In the genomic region with DNA sequence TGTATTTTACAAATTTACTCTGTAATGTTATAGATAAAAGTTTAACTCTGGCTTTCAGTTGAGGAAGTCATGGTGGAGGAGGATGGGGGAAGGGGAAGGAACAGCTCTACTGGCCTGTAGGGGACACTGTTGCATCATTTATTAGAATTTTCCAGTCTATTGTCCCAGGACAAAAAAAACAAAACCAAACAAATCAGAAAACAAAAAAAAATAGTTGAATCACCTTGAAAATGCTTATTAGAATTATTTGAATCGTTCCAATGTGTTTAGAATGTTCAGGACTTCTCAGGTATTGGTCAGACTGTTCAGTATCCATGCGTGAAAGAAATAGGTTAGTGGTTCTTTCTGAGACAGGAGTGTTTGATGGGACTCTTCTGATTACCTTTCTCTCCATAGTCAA, we compare ENCODE assay signal across 9 cellular contexts.
DNase-seq lines count a peak whose midpoint lies in the region; ATAC-seq, FAIRE-seq and TF ChIP-seq lines count a peak whose summit lies in the region.
"Had no signal": no experiment of that assay in that cellular context is flagged by ENCODE, and none has a peak within 500 bp of the region (broad histone marks: within the 10 kb centered on the region; RNA-seq: fewer than 3 reads in every experiment).

No MANE protein-coding gene starts in this region.

- no peak overlapping the region for H2AFZ ChIP-seq in GM12878 (ENCODE audit: control insufficient read depth, low read depth, low read length)

- H4K20me1 ChIP-seq in GM12878 (ENCODE audit: control insufficient read depth, insufficient read depth): no peaks in the 10 kb centered on the region

- in situ Hi-C loops in GM12878 (cut with MboI): no loop called here

- DNase-seq in GM03348 (ENCODE audit: low spot score) (peak; percentile 58), GM12878 (ENCODE audit: low read depth, low spot score) (no peak), kidney glomerular epithelial cell (lab: John Stamatoyannopoulos, UW) (peak; percentile 31), NCI-H774 (lab: John Stamatoyannopoulos, UW) (no peak), LoVo (ENCODE audit: low spot score) (no peak)
- DNase-seq in Jurkat, Clone E6-1 (ENCODE audit: low read depth, low spot score): peak; percentile 79
- DNase-seq: activated B cell treated with CpG ODN at 0.5 μM for 24 hours had no signal

- RAD21 ChIA-PET in GM12878 (lab: Charles Lee; ENCODE audit: unreplicated experiment): no interaction called here

- no peak for TF ChIP-seq EP300 in GM12878 (IDR thresholded peaks at IDR 0.05; ENCODE audit: borderline replicate concordance in 1 of 2, control insufficient read depth in 1 of 2, low read depth in 2 of 2, low read length in 2 of 2)

- H3K4me2 ChIP-seq in GM12878 (ENCODE audit: control insufficient read depth, insufficient read depth): no peak overlapping the region

- no peak overlapping the region for H3K27ac ChIP-seq in GM12878 (ENCODE audit: control insufficient read depth, insufficient read depth)

- SMC1A ChIA-PET in GM12878 (lab: Charles Lee; ENCODE audit: uncharacterized antibody, unreplicated experiment): interaction anchor here (0.9 to 1.3 kb wide), 3 partner anchors 56 to 1519 kb away, joined by 3 to 4 read pairs (median 3); no protein-coding TSS in a partner anchor

- intact Hi-C loops in GM12878 (cut with micrococcal nuclease; ENCODE audit: unreplicated experiment): loop anchor here (5.0 kb wide), 2 partner anchors 331 to 1311 kb away; no protein-coding TSS in a partner anchor

- no peak for TF ChIP-seq POLR2A in GM12878 (IDR thresholded peaks at IDR 0.05; ENCODE audit: low read depth, low read length)

- peak; percentile 74 for TF ChIP-seq RAD21 in GM12878 (IDR thresholded peaks at IDR 0.05; ENCODE audit: insufficient read depth, low read depth, low read length)

- no peak overlapping the region for H3K9ac ChIP-seq in GM12878 (ENCODE audit: control insufficient read depth, insufficient read depth, low read length)

- H3K27me3 ChIP-seq in GM12878 (replicated peaks in 1 of 2; ENCODE audit: control insufficient read depth in 2 of 2, insufficient read depth in 2 of 2, low read length in 1 of 2): no peaks in the 10 kb centered on the region

- CTCF ChIA-PET in GM12878 (lab: Yijun Ruan, JAX): interaction anchor here (0.6 to 1.8 kb wide), 12 partner anchors 9 to 1756 kb away, joined by 3 to 5 read pairs (median 4); no protein-coding TSS in a partner anchor

- H3K4me1 ChIP-seq in GM12878 (ENCODE audit: control insufficient read depth, insufficient read depth, low read length): peaks cover 3% of the 10 kb centered on the region; the same call in 1 of the 2 replicates

- no peaks in the 10 kb centered on the region for H3K79me2 ChIP-seq in GM12878 (ENCODE audit: control insufficient read depth, insufficient read depth, low read length)

- TF ChIP-seq CTCF in GM12878 (IDR thresholded peaks at IDR 0.05 in 2 of 3, conservative IDR thresholded peaks at IDR 0.05 in 1 of 3; ENCODE audit: control insufficient read depth in 2 of 3, extremely low read depth in 1 of 3, insufficient read depth in 1 of 3, low read depth in 3 of 3, low read length in 3 of 3): peak; percentile 64 to 67 (median 65)

- POLR2A ChIA-PET in GM12878 (lab: Charles Lee): no interaction called here

- no peaks in the 10 kb centered on the region for H3K9me3 ChIP-seq in GM12878 (replicated peaks; ENCODE audit: control insufficient read depth, insufficient read depth, low read length)

- no TSS peak for BruUV-seq in GM12878 (replicated peaks; lab: Mats Ljungman, UMichigan)

- no peak overlapping the region for H3K4me3 ChIP-seq in Jurkat, Clone E6-1 (ENCODE audit: low read length)
- H3K4me3 ChIP-seq in GM12878: no peak overlapping the region

- no peak for FAIRE-seq in GM12878 (lab: Jason Lieb, UNC)

- H3K36me3 ChIP-seq in GM12878 (ENCODE audit: control insufficient read depth in 2 of 2, insufficient read depth in 2 of 2, low read length in 1 of 2): no peaks in the 10 kb centered on the region

- WGBS in GM12878 (ENCODE audit: insufficient coverage, insufficient replicate concordance, low lambda C conversion rate, missing lambda C conversion rate): 63% methylated on average over 2 of the region's 2 CpGs

- ATAC-seq in GM12878 (peak; percentile 81), HG03280 (IDR thresholded peaks at IDR 0.05; ENCODE audit: unreplicated experiment) (no peak), GM21737 (IDR thresholded peaks at IDR 0.05; ENCODE audit: unreplicated experiment) (no peak)

TF ChIP-seq in GM12878, 131 proteins besides CTCF, POLR2A, EP300 and RAD21:
- TF ChIP-seq TAF1 (IDR thresholded peaks at IDR 0.05; ENCODE audit: borderline replicate concordance, low read depth, low read length) (no peak), YY1 (IDR thresholded peaks at IDR 0.05; ENCODE audit: low read depth, low read length) (0 out of 2 replicates have a peak, but pooled peaks have one; percentile 44)

Comparison
In these comparisons a context has a peak if more than half of its experiments do, and no peak if none do; other contexts are left out.
1. DNase-seq: peak in GM03348 (single experiment), Jurkat, Clone E6-1 (single experiment) and kidney glomerular epithelial cell (single experiment); none in GM12878 (single experiment), NCI-H774 (single experiment) and LoVo (single experiment).